Comparison of ENCODE assay signal across 8 cellular contexts in the genomic region with DNA sequence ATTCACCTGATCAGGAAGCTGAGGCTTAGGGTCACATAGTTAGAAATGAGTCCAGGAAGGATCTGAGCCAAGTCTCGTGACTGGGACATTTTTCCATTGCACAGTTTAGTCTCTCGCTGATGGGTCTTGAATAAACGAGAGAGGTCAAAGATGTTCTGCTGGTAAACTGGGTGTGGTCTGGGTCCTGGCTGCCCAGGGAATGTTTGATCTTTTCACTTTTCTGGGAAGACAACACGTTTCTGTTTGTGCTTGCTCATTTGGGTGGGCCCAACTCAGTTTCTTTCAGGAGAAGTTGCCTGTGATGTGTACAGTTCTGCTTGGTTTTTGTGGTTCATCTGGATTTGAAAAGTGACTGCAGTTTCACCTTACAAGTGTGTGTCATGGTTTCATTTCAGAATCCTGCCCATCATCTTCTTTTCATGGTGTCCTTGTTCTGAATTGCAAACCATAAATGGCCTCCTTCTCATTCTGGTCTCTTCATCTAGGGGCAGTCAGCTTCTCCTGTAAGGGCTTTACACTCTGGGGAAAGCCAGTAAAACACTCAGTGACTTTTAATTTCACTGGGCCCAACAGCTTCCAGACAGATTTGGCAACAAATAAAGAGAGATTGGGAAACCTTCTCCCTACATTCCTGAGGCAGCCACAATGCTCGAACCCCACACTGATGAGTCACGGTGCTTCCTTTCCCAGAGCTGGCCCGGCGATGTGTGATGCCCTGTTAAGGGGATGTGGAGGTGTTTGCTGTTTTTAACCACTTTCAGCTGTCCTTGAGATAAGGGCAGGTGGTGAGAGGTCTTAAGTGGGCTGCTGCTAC. TPM values are rescaled to one million over a fixed set of nuclear protein-coding genes. Genes with fewer than 3 reads are reported as not detected.
DNase-seq lines count a peak whose midpoint lies in the region; ATAC-seq and TF ChIP-seq lines count a peak whose summit lies in the region.

No MANE protein-coding gene starts in this region.

- H3K4me1 ChIP-seq in neuronal stem cell (ENCODE audit: control insufficient read depth in 2 of 2, insufficient read depth in 1 of 2, low read depth in 1 of 2, low read length in 2 of 2): peaks cover 0 to 5% of the 10 kb centered on the region in 2 donors

- no peak overlapping the region for H3K14ac ChIP-seq in neuronal stem cell (ENCODE audit: low read length)

- H2AFZ ChIP-seq in neuronal stem cell (ENCODE audit: low read length): peak overlapping the region; percentile 26

- no peaks in the 10 kb centered on the region for H3K9me3 ChIP-seq in neuronal stem cell (replicated peaks in 1 of 2; ENCODE audit: control insufficient read depth in 2 of 2, insufficient read depth in 1 of 2, low read depth in 1 of 2, low read length in 2 of 2)

- no peak overlapping the region for H4K91ac ChIP-seq in neuronal stem cell (ENCODE audit: low read depth, low read length, poor library complexity)

- H3K27me3 ChIP-seq in BJ (ENCODE audit: control insufficient read depth, insufficient read depth, low read length): no peaks in the 10 kb centered on the region
- peaks cover 0 to 12% (median 0%) of the 10 kb centered on the region in 3 experiments for H3K27me3 ChIP-seq in neuronal stem cell (ENCODE audit: control insufficient read depth in 3 of 3, insufficient read depth in 3 of 3, low read depth in 1 of 3, low read length in 3 of 3)

- H2BK120ac ChIP-seq in neuronal stem cell (ENCODE audit: low read depth, low read length): no peak overlapping the region

- H4K8ac ChIP-seq in neuronal stem cell (ENCODE audit: low read depth, low read length): no peak overlapping the region

- H3K18ac ChIP-seq in neuronal stem cell (ENCODE audit: low read length): no peak overlapping the region

- no peak overlapping the region for H3K4ac ChIP-seq in neuronal stem cell (ENCODE audit: low read length)

- CTCF ChIA-PET in BJ (lab: Yijun Ruan, JAX): interaction anchor here (1.1 to 2.2 kb wide), 3 partner anchors 8 to 138 kb away, joined by 3 to 8 read pairs (median 4); no protein-coding TSS in a partner anchor

- H2BK15ac ChIP-seq in neuronal stem cell (ENCODE audit: low read length): no peak overlapping the region

- H3K23ac ChIP-seq in neuronal stem cell (ENCODE audit: low read depth, low read length, poor library complexity): no peak overlapping the region

- no peak overlapping the region for H3K27ac ChIP-seq in neuronal stem cell (replicated peaks; ENCODE audit: low read length)

- H3K4me2 ChIP-seq in neuronal stem cell (ENCODE audit: insufficient read depth, low read length, poor library complexity, severe bottlenecking): no peak overlapping the region

- TF ChIP-seq CTCF in BJ (IDR thresholded peaks at IDR 0.05; ENCODE audit: insufficient read depth, low read depth, low read length) (no peak), choroid plexus epithelial cell (conservative IDR thresholded peaks at IDR 0.05; ENCODE audit: low read depth, low read length) (no peak)

- no CpG with 5 or more reads among the region's 8 CpGs for WGBS in neuronal stem cell (ENCODE audit: extremely low coverage in 2 of 2, insufficient read length in 2 of 2, insufficient replicate concordance in 1 of 2), 2 donors

- ATAC-seq in GM21576 (IDR thresholded peaks at IDR 0.05; ENCODE audit: unreplicated experiment): peak; percentile 65

- H2BK12ac ChIP-seq in neuronal stem cell (ENCODE audit: low read length): no peak overlapping the region

- H3K79me1 ChIP-seq in neuronal stem cell (ENCODE audit: low read depth, low read length): no peaks in the 10 kb centered on the region

- no peak overlapping the region for H2BK5ac ChIP-seq in neuronal stem cell (ENCODE audit: low read length)

- no peak overlapping the region for H3K4me3 ChIP-seq in BJ (ENCODE audit: low read depth, low read length)
- no peak overlapping the region for H3K4me3 ChIP-seq in choroid plexus epithelial cell (ENCODE audit: low read depth, low read length)
- no peak overlapping the region for H3K4me3 ChIP-seq in neuronal stem cell (ENCODE audit: low read length in 2 of 2)

- DNase-seq in BJ (ENCODE audit: low read depth): peak; percentile 94
- peak; percentile 98 for DNase-seq in LHCN-M2 (ENCODE audit: low read depth)
- peak; percentile 95 for DNase-seq in choroid plexus epithelial cell (ENCODE audit: low read depth)
- DNase-seq in neuronal stem cell (ENCODE audit: low spot score): no peak
- no peak for DNase-seq in NCI-H748 treated with DMSO at 0.1 percent for 48 hours (lab: John Stamatoyannopoulos, UW)
- no peak for DNase-seq in NCI-H524 treated with DMSO at 0.1 percent for 48 hours (lab: John Stamatoyannopoulos, UW)
- no peak for DNase-seq in NCI-H446 treated with DMSO at 0.1 percent for 48 hours (lab: John Stamatoyannopoulos, UW)

- no peaks in the 10 kb centered on the region for H3K36me3 ChIP-seq in BJ (ENCODE audit: control insufficient read depth, insufficient read depth, low read length)
- H3K36me3 ChIP-seq in neuronal stem cell (replicated peaks in 1 of 2; ENCODE audit: control insufficient read depth in 2 of 2, insufficient read depth in 2 of 2, low read length in 2 of 2): no peaks in the 10 kb centered on the region

- no peak overlapping the region for H3K9ac ChIP-seq in neuronal stem cell (ENCODE audit: low read depth, low read length, poor library complexity)

- no peak overlapping the region for H2AK5ac ChIP-seq in neuronal stem cell (ENCODE audit: low read depth, low read length)

- POLR2A ChIA-PET in BJ (lab: Charles Lee): interaction anchor here (0.7 kb wide), 1 partner anchor 39 kb away, joined by 3 read pairs; no protein-coding TSS in a partner anchor

RNA-seq across cellular contexts. Expression of a gene that starts 7.2 kb away (rescaled TPM):
- polyA plus RNA-seq in BJ (2011; rRNA removed): 0.16 and 0.18 TPM in 2 replicates
- polyA minus RNA-seq in BJ (2011; rRNA and poly(A)+ RNA removed): 0.10 and 0.19 TPM in 2 replicates
- not detected in 2 replicates for total RNA-seq in LHCN-M2 (2014; rRNA removed)
- polyA plus RNA-seq in LHCN-M2 (2012): not detected
- not detected for polyA plus RNA-seq in neuronal stem cell (2013, experiment 1 of 2)
- 0.04 TPM for polyA plus RNA-seq in neuronal stem cell (2013, experiment 2 of 2)

RNA-seq across cellular contexts. Expression of a gene that starts 37.8 kb away (rescaled TPM):
- polyA plus RNA-seq in BJ (2011; rRNA removed): 8.4 and 15.4 TPM in 2 replicates
- 10.5 TPM in 2 replicates for polyA minus RNA-seq in BJ (2011; rRNA and poly(A)+ RNA removed)
- 11.7 and 20.6 TPM in 2 replicates for total RNA-seq in LHCN-M2 (2014; rRNA removed)
- 6.4 TPM for polyA plus RNA-seq in LHCN-M2 (2012)
- 5.7 TPM for polyA plus RNA-seq in neuronal stem cell (2013, experiment 1 of 2)
- polyA plus RNA-seq in neuronal stem cell (2013, experiment 2 of 2): 6.0 TPM

Comparison
In these comparisons a context has a peak if more than half of its experiments do, and no peak if none do; other contexts are left out.
1. DNase-seq: peak in BJ (single experiment), LHCN-M2 (single experiment) and choroid plexus epithelial cell (single experiment); none in neuronal stem cell (single experiment), NCI-H748 treated with DMSO at 0.1 percent for 48 hours (single experiment), NCI-H524 treated with DMSO at 0.1 percent for 48 hours (single experiment) and NCI-H446 treated with DMSO at 0.1 percent for 48 hours (single experiment).